2 cellular contexts compared by ENCODE assay signal in genomic region chr9:132283165-132283564, GRCh38.
A peak's percentile ranks its signal among the peaks of the same experiment; 100 is the strongest.
TF ChIP-seq lines count a peak whose summit lies in the region.

No MANE protein-coding gene starts in this region.

TF ChIP-seq in IMR-90, 13 proteins besides CTCF, POLR2A, EP300 and RAD21 (continued from another document):
- TF ChIP-seq CHD1 (IDR thresholded peaks at IDR 0.05; ENCODE audit: low read depth, low read length) = no peak
- no peak for TF ChIP-seq MXI1 (IDR thresholded peaks at IDR 0.05; ENCODE audit: borderline replicate concordance, low read depth, low read length)
TF ChIP-seq in IMR-90: peak in this region for 0.

TF ChIP-seq in K562, 482 proteins besides CTCF, POLR2A, EP300 and RAD21 (continued from another document):
- no peak for TF ChIP-seq HNRNPUL1 (IDR thresholded peaks at IDR 0.05; ENCODE audit: low read length)
- no peak for TF ChIP-seq ZNF561 (CRISPR knock-in tag; conservative IDR thresholded peaks at IDR 0.05)
- peak; percentile 56 for TF ChIP-seq EGR1 (conservative IDR thresholded peaks at IDR 0.05)
- TF ChIP-seq TAF9B (IDR thresholded peaks at IDR 0.05; ENCODE audit: partially characterized antibody) = no peak
- peak; percentile 24; the same call in 1 of the 2 replicates for TF ChIP-seq NFE2 (IDR thresholded peaks at IDR 0.05; ENCODE audit: low read depth)
- 0 out of 4 replicates have a peak, but pooled peaks of 1 of the 2 experiments have one; percentile 35 for TF ChIP-seq KDM1A (IDR thresholded peaks at IDR 0.05)
- TF ChIP-seq ZBTB7A (IDR thresholded peaks at IDR 0.05; ENCODE audit: borderline replicate concordance, control insufficient read depth, low read depth, low read length) = no peak
- no peak for TF ChIP-seq KDM5B (IDR thresholded peaks at IDR 0.05; ENCODE audit: insufficient replicate concordance, low read depth, low read length)
- TF ChIP-seq EP400 (IDR thresholded peaks at IDR 0.05) = no peak
